Comparison of ENCODE assay signal across 8 cellular contexts in genomic region chr1:43389326-43390313, GRCh38. TPM values are rescaled to one million over a fixed set of nuclear protein-coding genes. Genes with fewer than 3 reads are reported as not detected.
A peak's percentile ranks its signal among the peaks of the same experiment; 100 is the strongest.
DNase-seq lines count a peak whose midpoint lies in the region; ATAC-seq and TF ChIP-seq lines count a peak whose summit lies in the region.

Gene MED8 (minus strand): TSS chr1:43389800. CDS start chr1:43389764, 36 bp downstream.
Gene SZT2 (plus strand): TSS chr1:43389899. CDS start chr1:43389969, 70 bp downstream.

- no peaks in the 10 kb centered on the region for H3K27me3 Mint-ChIP-seq in CD8-positive, alpha-beta T cell (ENCODE audit: low read depth)

- H3K4me1 ChIP-seq in CD8-positive, alpha-beta T cell (ENCODE audit: insufficient read depth, low read length), result peaks cover 26% of the 10 kb centered on the region
- peaks cover 4 to 14% of the 10 kb centered on the region in 2 donors for H3K4me1 ChIP-seq in lung (ENCODE audit: control insufficient read depth in 2 of 2, insufficient read depth in 2 of 2, low read length in 2 of 2)

- no peaks in the 10 kb centered on the region for H3K9me3 Mint-ChIP-seq in CD8-positive, alpha-beta T cell

- peaks cover 20% of the 10 kb centered on the region for H3K36me3 ChIP-seq in CD8-positive, alpha-beta T cell (ENCODE audit: insufficient read depth, low read length)
- H3K36me3 ChIP-seq in lung (ENCODE audit: control insufficient read depth in 2 of 2, insufficient read depth in 2 of 2, low read length in 2 of 2), result peaks cover 25 to 27% of the 10 kb centered on the region in 2 donors

- H3K27me3 ChIP-seq in CD8-positive, alpha-beta T cell (ENCODE audit: insufficient read depth, low read length), result no peaks in the 10 kb centered on the region
- H3K27me3 ChIP-seq in lung (ENCODE audit: control insufficient read depth, insufficient read depth), result no peaks in the 10 kb centered on the region

- H3K9me3 ChIP-seq in CD8-positive, alpha-beta T cell (ENCODE audit: low read length), result no peaks in the 10 kb centered on the region
- H3K9me3 ChIP-seq in lung (ENCODE audit: control insufficient read depth in 2 of 2, insufficient read depth in 1 of 2, low read length in 1 of 2), result peaks cover 0 to 2% of the 10 kb centered on the region in 2 donors

- H3K27ac Mint-ChIP-seq in CD8-positive, alpha-beta T cell, result peak within 1 kb of the TSS; percentile 98

- WGBS in lung, 2 donors, result 0 to 1% methylated on average over 54 to 65 of the region's 65 CpGs

- CTCF ChIA-PET in CD8-positive, alpha-beta T cell (lab: Charles Lee), result interaction anchor here (0.6 to 3.3 kb wide), 5 partner anchors 21 to 214 kb away, joined by 3 to 14 read pairs (median 5); partner anchors contain the start of genes CDC20 and ELOVL1

- H3K36me3 Mint-ChIP-seq in CD8-positive, alpha-beta T cell, result peaks cover 47% of the 10 kb centered on the region

- peak within 1 kb of the TSS; percentile 70 for H3K27ac ChIP-seq in CD8-positive, alpha-beta T cell (ENCODE audit: low read depth, low read length)
- peak within 1 kb of the TSS; percentile 86 to 95 for H3K27ac ChIP-seq in lung (ENCODE audit: low read depth in 1 of 2, low read length in 1 of 2)

- peak within 1 kb of the TSS; percentile 81 for H3K4me3 ChIP-seq in CD8-positive, alpha-beta T cell (ENCODE audit: low read depth, low read length)
- H3K4me3 ChIP-seq in lung, result peak within 1 kb of the TSS; percentile 98

- POLR2A ChIA-PET in CD8-positive, alpha-beta T cell (lab: Charles Lee), result interaction anchor here (1.1 to 3.5 kb wide), 6 partner anchors 12 to 65 kb away, joined by 3 to 14 read pairs (median 7); partner anchors contain the start of genes CDC20, ELOVL1, HYI and MPL

- ATAC-seq in CD8-positive, alpha-beta T cell, result peak; percentile 91
- ATAC-seq in GM19468 (IDR thresholded peaks at IDR 0.05; ENCODE audit: extremely low read depth, unreplicated experiment) (peak; percentile 77), lung (ENCODE audit: insufficient read depth, low FRiP score) (peak; percentile 97)

- peak within 1 kb of the TSS; percentile 99 for H3K4me3 Mint-ChIP-seq in CD8-positive, alpha-beta T cell

- H3K4me1 Mint-ChIP-seq in CD8-positive, alpha-beta T cell (ENCODE audit: low read depth), result peaks cover 57% of the 10 kb centered on the region

- intact Hi-C loops in CD8-positive, alpha-beta T cell (cut with DNase I, micrococcal nuclease), result loop anchor here (1.0 to 5.0 kb wide), 4 partner anchors 21 to 217 kb away; partner anchors contain the start of genes CDC20 (in 2 of the 2), ELOVL1 (in 2 of the 2), CFAP57 (in 1 of the 2) and EBNA1BP2 (in 1 of the 2)

- DNase-seq in CD8-positive, alpha-beta T cell, result peak; percentile 86 to 96 (median 92)
- DNase-seq in HT-29 (ENCODE audit: low spot score) (peak; percentile 98), lung (ENCODE audit: low spot score) (peak; percentile 98)
- peak; percentile 87 for DNase-seq in NK-92 treated with Interleukin-12 subunit alpha and Interleukin-12 subunit beta, amount 100 ng/mL, for 24 hours (lab: John Stamatoyannopoulos, UW)
- peak; percentile 97 for DNase-seq in activated CD8-positive, alpha-beta memory T cell treated with anti-CD3 and anti-CD28 coated beads for 24 hours
- peak; percentile 87 for DNase-seq in effector CD8-positive, alpha-beta T cell (lab: John Stamatoyannopoulos, UW)
- DNase-seq in stimulated activated CD4-positive, alpha-beta T cell treated with anti-CD3 and anti-CD28 coated beads, TNF-alpha, amount 100 ng/mL, for 24 hours (ENCODE audit: low read depth in 3 of 3), result peak; percentile 88 to 94 (median 90)

- no peak for TF ChIP-seq CTCF in CD8-positive, alpha-beta T cell (IDR thresholded peaks at IDR 0.05)
- no peak for TF ChIP-seq CTCF in lung (IDR thresholded peaks at IDR 0.05; ENCODE audit: control extremely low read depth, extremely low read depth)

RNA-seq across cellular contexts. Expression of gene MED8, which starts in this region (rescaled TPM):
- 10 to 100 TPM; 18.8 to 20.2 TPM for total RNA-seq in CD8-positive, alpha-beta T cell
- total RNA-seq in HT-29 (2014; rRNA removed; shearing (Covaris generic)), result 33.9 and 36.5 TPM in 2 replicates
- total RNA-seq in lung, result 10 to 100 TPM; 35.5 to 44.4 TPM
- 10 to 100 TPM; 35.9 to 45.1 TPM for polyA plus RNA-seq in lung

RNA-seq across cellular contexts. Expression of gene SZT2, which starts in this region (rescaled TPM):
- 10 to 100 TPM; 57.0 to 64.4 TPM for total RNA-seq in CD8-positive, alpha-beta T cell
- total RNA-seq in HT-29 (2014; rRNA removed; shearing (Covaris generic)), result 17.5 and 21.9 TPM in 2 replicates
- total RNA-seq in lung, result 10 to 100 TPM; 48.5 to 71.5 TPM
- 10 to 100 TPM; 15.2 to 31.8 TPM for polyA plus RNA-seq in lung

Comparison
In these comparisons a context has a peak if more than half of its experiments do, and no peak if none do; other contexts are left out.
1. Peak in every context shown above with its lines: DNase-seq, ATAC-seq, H3K4me3 ChIP-seq and H3K27ac ChIP-seq.